ENCODE assay signal across 37 cellular contexts in the genomic region with DNA sequence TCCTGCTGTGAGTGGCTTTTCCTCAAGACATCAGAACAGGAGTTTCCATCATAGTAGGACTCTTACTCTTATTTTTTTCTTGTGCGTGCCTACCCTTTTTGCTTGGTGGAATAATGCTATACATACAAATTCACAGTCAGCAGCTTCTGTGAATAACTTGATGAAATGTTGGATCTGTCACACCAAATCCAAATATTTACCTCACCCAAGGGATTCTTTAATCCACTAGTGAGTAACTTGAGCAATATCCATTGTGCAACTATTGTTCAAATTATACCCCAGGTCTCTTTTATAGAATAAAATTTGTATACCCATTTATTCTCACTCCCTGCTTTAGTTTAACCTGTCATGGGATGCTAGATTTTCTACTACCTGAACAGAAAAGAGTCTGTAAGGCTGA.
DNase-seq lines count a peak whose midpoint lies in the region; ATAC-seq, FAIRE-seq and TF ChIP-seq lines count a peak whose summit lies in the region.
"Had no signal": no experiment of that assay in that cellular context is flagged by ENCODE, and none has a peak within 500 bp of the region (broad histone marks: within the 10 kb centered on the region; RNA-seq: fewer than 3 reads in every experiment).

No MANE protein-coding gene starts in this region.

- peaks cover 39% of the 10 kb centered on the region for H3K9me3 Mint-ChIP-seq in HFFc6
- peaks cover 6% of the 10 kb centered on the region for H3K9me3 Mint-ChIP-seq in activated CD4-positive, alpha-beta memory T cell treated with anti-CD3 and anti-CD28 coated beads for 36 hours

- CTCF ChIA-PET in HepG2 (lab: Yijun Ruan, JAX; ENCODE audit: low intra/inter-chr PET ratio, low total read pairs) = no interaction called here
- CTCF ChIA-PET in A673 (lab: Charles Lee) = no interaction called here
- CTCF ChIA-PET in activated CD4-positive, alpha-beta memory T cell treated with anti-CD3 and anti-CD28 coated beads for 36 hours (lab: Charles Lee) = no interaction called here

- H3K9ac ChIP-seq in HepG2 (ENCODE audit: insufficient read depth, low read depth, low read length) = no peak overlapping the region
- H3K9ac ChIP-seq: BLaER1; BLaER1 treated with 17β-estradiol and CSF1 and Interleukin-3, amounts not matched to agents 10 nM and 100 nM had no signal

- BruUV-seq in HepG2 (replicated peaks; lab: Mats Ljungman, UMichigan) (no TSS peak), A673 (replicated peaks; lab: Mats Ljungman, UMichigan) (no TSS peak)

- TF ChIP-seq CTCF in right lobe of liver (IDR thresholded peaks at IDR 0.05) (no peak), HepG2 (CRISPR knock-in tag; IDR thresholded peaks at IDR 0.05) (no peak), A673 (conservative IDR thresholded peaks at IDR 0.05; ENCODE audit: low read depth, low read length) (no peak), HFFc6 (IDR thresholded peaks at IDR 0.05) (no peak)

- POLR2A ChIA-PET in HepG2 (lab: Yijun Ruan, JAX) = no interaction called here
- POLR2A ChIA-PET in A673 (lab: Charles Lee; ENCODE audit: low non-redundant PET) = no interaction called here
- POLR2A ChIA-PET in activated CD4-positive, alpha-beta memory T cell treated with anti-CD3 and anti-CD28 coated beads for 36 hours (lab: Charles Lee) = no interaction called here

- TF ChIP-seq POLR2A in right lobe of liver (IDR thresholded peaks at IDR 0.05) = no peak
- TF ChIP-seq POLR2A in HepG2 (IDR thresholded peaks at IDR 0.05; ENCODE audit: insufficient read depth in 1 of 2, low read depth in 2 of 2, low read length in 2 of 2) = no peak

- H3K27me3 Mint-ChIP-seq in HFFc6 (ENCODE audit: insufficient read depth) = no peaks in the 10 kb centered on the region
- no peaks in the 10 kb centered on the region for H3K27me3 Mint-ChIP-seq in activated CD4-positive, alpha-beta memory T cell treated with anti-CD3 and anti-CD28 coated beads for 36 hours
- H3K27me3 Mint-ChIP-seq: B cell; CD4-positive, alpha-beta memory T cell; CD4-positive, alpha-beta T cell; CD4-positive, CD25-positive, alpha-beta regulatory T cell; CD8-positive, alpha-beta memory T cell had no signal

- DNase-seq in right lobe of liver = no peak
- no peak for DNase-seq in HepG2 (ENCODE audit: low spot score)
- DNase-seq in A673 (ENCODE audit: low spot score) = peak; percentile 4
- DNase-seq in NCI-H69 (lab: John Stamatoyannopoulos, UW) = peak; percentile 13
- DNase-seq in left lobe of liver (ENCODE audit: low spot score) = no peak
- no peak for DNase-seq in HFFc6
- DNase-seq in activated CD4-positive, alpha-beta memory T cell treated with anti-CD3 and anti-CD28 coated beads for 36 hours = no peak
- DNase-seq in activated CD4-positive, alpha-beta T cell treated with anti-CD3 and anti-CD28 coated beads for 48 hours = no peak
- DNase-seq: 8988T; ACHN; AML-193; BE2C; C1 segment of cervical spinal cord; Caco-2; Calu3; CD4-positive, alpha-beta memory T cell; CD4-positive, alpha-beta T cell; CD4-positive, CD25-positive, alpha-beta regulatory T cell; CD8-positive, alpha-beta memory T cell; CD8-positive, alpha-beta T cell; COR-L47; DMS 273 treated with DMSO at 0.1 percent for 48 hours; DMS153; DMS53; DMS79; DMS79 treated with DMSO at 0.1 percent for 48 hours; DND-41; EL had no signal

- H3K27me3 ChIP-seq in right lobe of liver = no peaks in the 10 kb centered on the region
- no peaks in the 10 kb centered on the region; a peak in 1 of 5 replicates for H3K27me3 ChIP-seq in HepG2 (ENCODE audit: control insufficient read depth in 1 of 2, insufficient read depth in 2 of 2, low read length in 2 of 2)
- H3K27me3 ChIP-seq in A673 (replicated peaks; ENCODE audit: insufficient read depth, low read depth, low read length, poor library complexity) = no peaks in the 10 kb centered on the region
- H3K27me3 ChIP-seq: BE2C; BLaER1; BLaER1 treated with 17β-estradiol and CSF1 and Interleukin-3, amounts not matched to agents 10 nM and 100 nM had no signal

- H4K20me1 ChIP-seq in HepG2 (ENCODE audit: insufficient read depth, low read length) = no peaks in the 10 kb centered on the region
- H4K20me1 ChIP-seq: BLaER1; BLaER1 treated with 17β-estradiol and CSF1 and Interleukin-3, amounts not matched to agents 10 nM and 100 nM had no signal

- no peaks in the 10 kb centered on the region for H3K4me1 Mint-ChIP-seq in HFFc6 (ENCODE audit: low read depth)
- H3K4me1 Mint-ChIP-seq in activated CD4-positive, alpha-beta memory T cell treated with anti-CD3 and anti-CD28 coated beads for 36 hours (ENCODE audit: low read depth) = no peaks in the 10 kb centered on the region
- H3K4me1 Mint-ChIP-seq: B cell; CD14-positive monocyte; CD4-positive, alpha-beta memory T cell; CD8-positive, alpha-beta memory T cell had no signal

- ATAC-seq in right lobe of liver (peak; percentile 48 to 80 (median 74)), HepG2 (no peak), left lobe of liver (peak; percentile 50)
- ATAC-seq: A549; CD8-positive, alpha-beta T cell had no signal

- no peak overlapping the region for H3K4me3 Mint-ChIP-seq in HFFc6
- no peak overlapping the region for H3K4me3 Mint-ChIP-seq in activated CD4-positive, alpha-beta memory T cell treated with anti-CD3 and anti-CD28 coated beads for 36 hours
- H3K4me3 Mint-ChIP-seq: B cell; CD14-positive monocyte; CD4-positive, alpha-beta memory T cell; CD4-positive, alpha-beta T cell; CD4-positive, CD25-positive, alpha-beta regulatory T cell; CD8-positive, alpha-beta memory T cell; CD8-positive, alpha-beta T cell had no signal

- H3K79me2 ChIP-seq in HepG2 (ENCODE audit: insufficient read depth, low read length) = no peaks in the 10 kb centered on the region

- no peak overlapping the region for H3K4me2 ChIP-seq in HepG2 (ENCODE audit: low read depth, low read length)
- H3K4me2 ChIP-seq: A549; BLaER1; BLaER1 treated with 17β-estradiol and CSF1 and Interleukin-3, amounts not matched to agents 10 nM and 100 nM had no signal

- no peak overlapping the region for H3K27ac ChIP-seq in right lobe of liver
- H3K27ac ChIP-seq in HepG2 (ENCODE audit: extremely low read length, insufficient read depth, low read length) = no peak overlapping the region
- no peak overlapping the region for H3K27ac ChIP-seq in A673 (ENCODE audit: low read depth, low read length, poor library complexity, severe bottlenecking)
- H3K27ac ChIP-seq: 22Rv1; A549; BLaER1; BLaER1 treated with 17β-estradiol and CSF1 and Interleukin-3, amounts not matched to agents 10 nM and 100 nM; C4-2B had no signal

- in situ Hi-C loops in HepG2 (cut with HindIII; ENCODE audit: extremely low pct_ligation_motif_present, low pct_unique_long_range_greater_than_20kb) = no loop called here

- TF ChIP-seq RAD21 in HepG2 (CRISPR knock-in tag; IDR thresholded peaks at IDR 0.05) = no peak

- H3K4me3 ChIP-seq in right lobe of liver (no peak overlapping the region), HepG2 (replicated peaks in 1 of 3; ENCODE audit: insufficient read depth in 1 of 3, low read depth in 2 of 3, low read length in 3 of 3) (no peak overlapping the region), A673 (ENCODE audit: low read depth, low read length, poor library complexity, severe bottlenecking) (no peak overlapping the region)
- H3K4me3 ChIP-seq: A549; BLaER1; BLaER1 treated with 17β-estradiol and CSF1 and Interleukin-3, amounts not matched to agents 10 nM and 100 nM had no signal

- no peak for FAIRE-seq in HepG2 (lab: Jason Lieb, UNC)
- FAIRE-seq: A204.1, A549, D721Med had no signal

- intact Hi-C loops in right lobe of liver (cut with DNase I) (no loop called here), HepG2 (cut with micrococcal nuclease; ENCODE audit: unreplicated experiment) (no loop called here), A673 (cut with micrococcal nuclease; ENCODE audit: unreplicated experiment) (no loop called here)
- intact Hi-C loops in activated CD4-positive, alpha-beta memory T cell treated with anti-CD3 and anti-CD28 coated beads for 36 hours (cut with micrococcal nuclease) = no loop called here

- H3K36me3 ChIP-seq in right lobe of liver (no peaks in the 10 kb centered on the region), HepG2 (replicated peaks in 1 of 2; ENCODE audit: control insufficient read depth in 1 of 2, insufficient read depth in 2 of 2, low read length in 2 of 2) (no peaks in the 10 kb centered on the region), A673 (ENCODE audit: insufficient read depth, low read length, poor library complexity, severe bottlenecking) (no peaks in the 10 kb centered on the region)
- H3K36me3 ChIP-seq: BE2C; BLaER1; BLaER1 treated with 17β-estradiol and CSF1 and Interleukin-3, amounts not matched to agents 10 nM and 100 nM had no signal

- no peak for TF ChIP-seq EP300 in HepG2 (IDR thresholded peaks at IDR 0.05; ENCODE audit: low read depth in 2 of 2, low read length in 2 of 2)
- no peak for TF ChIP-seq EP300 in HepG2 (CRISPR knock-in tag; IDR thresholded peaks at IDR 0.05; ENCODE audit: borderline replicate concordance)

- H3K9me3 ChIP-seq in right lobe of liver = no peaks in the 10 kb centered on the region
- peaks cover 82% of the 10 kb centered on the region for H3K9me3 ChIP-seq in HepG2 (ENCODE audit: low read length)
- H3K9me3 ChIP-seq in A673 (ENCODE audit: low read depth, low read length, poor library complexity, severe bottlenecking) = no peaks in the 10 kb centered on the region
- H3K9me3 ChIP-seq: A549, BE2C, BLaER1, Caco-2 had no signal

- peaks cover 0 to 5% (median 0%) of the 10 kb centered on the region in 4 donors for H3K4me1 ChIP-seq in right lobe of liver
- no peaks in the 10 kb centered on the region for H3K4me1 ChIP-seq in HepG2 (ENCODE audit: insufficient read depth, low read length)
- no peaks in the 10 kb centered on the region for H3K4me1 ChIP-seq in A673 (ENCODE audit: insufficient read depth, low read length, poor library complexity, severe bottlenecking)
- H3K4me1 ChIP-seq: A549, BE2C, Caco-2 had no signal

- H3K27ac Mint-ChIP-seq in HFFc6 = no peak overlapping the region
- no peak overlapping the region for H3K27ac Mint-ChIP-seq in activated CD4-positive, alpha-beta memory T cell treated with anti-CD3 and anti-CD28 coated beads for 36 hours
- H3K27ac Mint-ChIP-seq: B cell; CD14-positive monocyte; CD4-positive, alpha-beta memory T cell; CD4-positive, alpha-beta T cell; CD4-positive, CD25-positive, alpha-beta regulatory T cell; CD8-positive, alpha-beta memory T cell; CD8-positive, alpha-beta T cell had no signal

- 44% methylated on average over 1 of the region's 1 CpG for WGBS in right lobe of liver (ENCODE audit: insufficient coverage, low coverage, low lambda C conversion rate, missing lambda C conversion rate)
- WGBS in HepG2 (ENCODE audit: low lambda C conversion rate) = 46% methylated on average over 1 of the region's 1 CpG

- no peaks in the 10 kb centered on the region for H3K36me3 Mint-ChIP-seq in HFFc6 (ENCODE audit: low read depth)
- H3K36me3 Mint-ChIP-seq in activated CD4-positive, alpha-beta memory T cell treated with anti-CD3 and anti-CD28 coated beads for 36 hours = no peaks in the 10 kb centered on the region
- H3K36me3 Mint-ChIP-seq: CD14-positive monocyte; CD4-positive, alpha-beta memory T cell; CD4-positive, CD25-positive, alpha-beta regulatory T cell; CD8-positive, alpha-beta memory T cell; CD8-positive, alpha-beta T cell had no signal

- H2AFZ ChIP-seq in HepG2 (ENCODE audit: low read length) = no peak overlapping the region

Comparison
In these comparisons a context has a peak if more than half of its experiments do, and no peak if none do; other contexts are left out.
1. DNase-seq: peak in A673 (single experiment) and NCI-H69 (single experiment); none in right lobe of liver (0 of 3), HepG2 (single experiment), left lobe of liver (single experiment), HFFc6 (single experiment), activated CD4-positive, alpha-beta memory T cell treated with anti-CD3 and anti-CD28 coated beads for 36 hours (single experiment) and activated CD4-positive, alpha-beta T cell treated with anti-CD3 and anti-CD28 coated beads for 48 hours (single experiment).